34 cellular contexts compared by ENCODE assay signal in genomic region chr1:207937204-207937603, GRCh38. TPM values are rescaled to one million over a fixed set of nuclear protein-coding genes. Genes with fewer than 3 reads are reported as not detected.
"Had no signal": no experiment of that assay in that cellular context is flagged by ENCODE, and none has a peak within 500 bp of the region (broad histone marks: within the 10 kb centered on the region; RNA-seq: fewer than 3 reads in every experiment).

No MANE protein-coding gene starts in this region.

- H3K27me3 Mint-ChIP-seq: dendritic cell treated with granulocyte-macrophage colony-stimulating factor and Interleukin-4, amounts not matched to agents 40 ng/mL and 50 ng/mL, for 4 days; progenitor cell of endocrine pancreas had no signal

- H3K27ac ChIP-seq: gastrocnemius medialis, neutrophil, ovary, right lobe of liver, testis, transverse colon had no signal

- DNase-seq: activated CD4-positive, alpha-beta memory T cell treated with anti-CD3 and anti-CD28 coated beads for 36 hours; activated CD4-positive, alpha-beta T cell treated with anti-CD3 and anti-CD28 coated beads, Interleukin-2, amount 10 ng/mL, durations not matched to agents 24 days and 14 days; activated CD4-positive, CD25-positive, alpha-beta regulatory T cell treated with anti-CD3 and anti-CD28 coated beads, Interleukin-2, amount 50 U/mL, for 72 hours; activated CD8-positive, alpha-beta memory T cell treated with anti-CD3 and anti-CD28 coated beads, Interleukin-2, amount 50 U/mL, for 4 hours; activated effector memory CD4-positive, alpha-beta T cell treated with anti-CD3 and anti-CD28 coated beads, Interleukin-2, amount 50 U/mL, for 16 hours; activated naive CD4-positive, alpha-beta T cell treated with anti-CD3 and anti-CD28 coated beads, Interleukin-2, amount 10 ng/mL, durations not matched to agents 7 days and 5 days; activated naive CD8-positive, alpha-beta T cell treated with anti-CD3 and anti-CD28 coated beads, Interleukin-2, amount 10 ng/mL, durations not matched to agents 7 days and 5 days; activated T-cell treated with anti-CD3 and anti-CD28 coated beads, Interleukin-2, amount 50 U/mL, for 1 hour; effector CD8-positive, alpha-beta T cell; gastrocnemius medialis; hippocampal formation; left ventricle myocardium superior; mammary epithelial cell; naive B cell; nephron progenitor cell; ovary; right lobe of liver; stimulated activated CD4-positive, alpha-beta T cell treated with anti-CD3 and anti-CD28 coated beads, Interleukin-12 subunit alpha, Interleukin-12 subunit beta, amount 100 ng/mL, for 4 hours; stimulated activated CD4-positive, alpha-beta T cell treated with anti-CD3 and anti-CD28 coated beads, Interleukin-4, amount 100 ng/mL, for 1 hour; stimulated activated naive CD8-positive, alpha-beta T cell treated with anti-CD3 and anti-CD28 coated beads, Interleukin-15, Interleukin-2, amounts not matched to agents 100 U/mL and 50 U/mL, for 24 hours; T-helper 17 cell; T1000; testis; transverse colon had no signal

- H3K4me3 Mint-ChIP-seq: activated CD4-positive, alpha-beta memory T cell treated with anti-CD3 and anti-CD28 coated beads for 36 hours; activated CD4-positive, alpha-beta T cell treated with anti-CD3 and anti-CD28 coated beads, Interleukin-2, amount 10 ng/mL, durations not matched to agents 24 days and 14 days; activated naive CD4-positive, alpha-beta T cell treated with anti-CD3 and anti-CD28 coated beads, Interleukin-2, amount 10 ng/mL, durations not matched to agents 7 days and 5 days; activated naive CD8-positive, alpha-beta T cell treated with anti-CD3 and anti-CD28 coated beads, Interleukin-2, amount 10 ng/mL, durations not matched to agents 7 days and 5 days; activated T-helper 1 cell treated with anti-CD3 and anti-CD28 coated beads, Interleukin-12 subunit alpha, Interleukin-12 subunit beta, Interleukin-2, Interleukin-4 antibody, amounts not matched to agents 30 ng/mL and 10 ng/mL and 1 ng/mL, durations not matched to agents 14 hours and 24 hours and 36 hours; dendritic cell treated with granulocyte-macrophage colony-stimulating factor and Interleukin-4, amounts not matched to agents 40 ng/mL and 50 ng/mL, for 4 days; mesothelial cell of epicardium; nephron progenitor cell; T-helper 17 cell had no signal

- H3K9me3 Mint-ChIP-seq: activated naive CD8-positive, alpha-beta T cell treated with anti-CD3 and anti-CD28 coated beads, Interleukin-2, amount 10 ng/mL, durations not matched to agents 7 days and 5 days; activated T-helper 1 cell treated with anti-CD3 and anti-CD28 coated beads, Interleukin-12 subunit alpha, Interleukin-12 subunit beta, Interleukin-2, Interleukin-4 antibody, amounts not matched to agents 30 ng/mL and 10 ng/mL and 1 ng/mL, durations not matched to agents 14 hours and 24 hours and 36 hours had no signal

- H3K9me3 ChIP-seq: ascending aorta, gastrocnemius medialis, neutrophil, ovary, right lobe of liver, testis, transverse colon had no signal

- ATAC-seq: gastrocnemius medialis; left ventricle myocardium superior; stimulated activated naive CD8-positive, alpha-beta T cell treated with anti-CD3 and anti-CD28 coated beads, Interleukin-15, Interleukin-2, amounts not matched to agents 100 U/mL and 50 U/mL, for 24 hours; T-helper 17 cell had no signal

- H3K36me3 Mint-ChIP-seq: activated naive CD4-positive, alpha-beta T cell treated with anti-CD3 and anti-CD28 coated beads, Interleukin-2, amount 10 ng/mL, durations not matched to agents 7 days and 5 days; mesothelial cell of epicardium had no signal

- H3K27ac Mint-ChIP-seq: activated CD4-positive, alpha-beta memory T cell treated with anti-CD3 and anti-CD28 coated beads for 36 hours; activated CD4-positive, alpha-beta T cell treated with anti-CD3 and anti-CD28 coated beads, Interleukin-2, amount 10 ng/mL, durations not matched to agents 24 days and 14 days; activated naive CD4-positive, alpha-beta T cell treated with anti-CD3 and anti-CD28 coated beads, Interleukin-2, amount 10 ng/mL, durations not matched to agents 7 days and 5 days; activated naive CD8-positive, alpha-beta T cell treated with anti-CD3 and anti-CD28 coated beads, Interleukin-2, amount 10 ng/mL, durations not matched to agents 7 days and 5 days; activated T-helper 1 cell treated with anti-CD3 and anti-CD28 coated beads, Interleukin-12 subunit alpha, Interleukin-12 subunit beta, Interleukin-2, Interleukin-4 antibody, amounts not matched to agents 30 ng/mL and 10 ng/mL and 1 ng/mL, durations not matched to agents 14 hours and 24 hours and 36 hours; dendritic cell treated with granulocyte-macrophage colony-stimulating factor and Interleukin-4, amounts not matched to agents 40 ng/mL and 50 ng/mL, for 4 days; mesothelial cell of epicardium; naive B cell; nephron progenitor cell; progenitor cell of endocrine pancreas; T-helper 17 cell had no signal

- FAIRE-seq: keratinocyte had no signal

- H3K4me1 Mint-ChIP-seq: activated CD4-positive, alpha-beta T cell treated with anti-CD3 and anti-CD28 coated beads, Interleukin-2, amount 10 ng/mL, durations not matched to agents 24 days and 14 days; activated naive CD4-positive, alpha-beta T cell treated with anti-CD3 and anti-CD28 coated beads, Interleukin-2, amount 10 ng/mL, durations not matched to agents 7 days and 5 days; activated naive CD8-positive, alpha-beta T cell treated with anti-CD3 and anti-CD28 coated beads, Interleukin-2, amount 10 ng/mL, durations not matched to agents 7 days and 5 days; mesothelial cell of epicardium; nephron progenitor cell; T-helper 17 cell had no signal

- H3K4me1 ChIP-seq: right lobe of liver had no signal

- H3K36me3 ChIP-seq: ascending aorta, brain microvascular endothelial cell, gastrocnemius medialis, neutrophil, ovary, right lobe of liver, transverse colon had no signal

- H3K27me3 ChIP-seq: ascending aorta, brain microvascular endothelial cell, gastrocnemius medialis, ovary, right lobe of liver, testis, transverse colon had no signal

- H3K4me3 ChIP-seq: gastrocnemius medialis, ovary, right lobe of liver, skin epidermis, testis, transverse colon had no signal

RNA-seq across cellular contexts. Expression of gene CD34, which starts 26.3 kb away (rescaled TPM):
- total RNA-seq: activated CD4-positive, alpha-beta memory T cell treated with anti-CD3 and anti-CD28 coated beads for 36 hours; activated CD4-positive, alpha-beta T cell treated with anti-CD3 and anti-CD28 coated beads, Interleukin-2, amount 10 ng/mL, durations not matched to agents 24 days and 14 days; activated naive CD8-positive, alpha-beta T cell treated with anti-CD3 and anti-CD28 coated beads, Interleukin-2, amount 10 ng/mL, durations not matched to agents 7 days and 5 days; activated T-helper 1 cell treated with anti-CD3 and anti-CD28 coated beads, Interleukin-12 subunit alpha, Interleukin-12 subunit beta, Interleukin-2, Interleukin-4 antibody, amounts not matched to agents 30 ng/mL and 10 ng/mL and 1 ng/mL, durations not matched to agents 14 hours and 24 hours and 36 hours; epithelial cell of proximal tubule; mammary epithelial cell had no signal
